ENCODE assay signal across 14 cellular contexts in the genomic region with DNA sequence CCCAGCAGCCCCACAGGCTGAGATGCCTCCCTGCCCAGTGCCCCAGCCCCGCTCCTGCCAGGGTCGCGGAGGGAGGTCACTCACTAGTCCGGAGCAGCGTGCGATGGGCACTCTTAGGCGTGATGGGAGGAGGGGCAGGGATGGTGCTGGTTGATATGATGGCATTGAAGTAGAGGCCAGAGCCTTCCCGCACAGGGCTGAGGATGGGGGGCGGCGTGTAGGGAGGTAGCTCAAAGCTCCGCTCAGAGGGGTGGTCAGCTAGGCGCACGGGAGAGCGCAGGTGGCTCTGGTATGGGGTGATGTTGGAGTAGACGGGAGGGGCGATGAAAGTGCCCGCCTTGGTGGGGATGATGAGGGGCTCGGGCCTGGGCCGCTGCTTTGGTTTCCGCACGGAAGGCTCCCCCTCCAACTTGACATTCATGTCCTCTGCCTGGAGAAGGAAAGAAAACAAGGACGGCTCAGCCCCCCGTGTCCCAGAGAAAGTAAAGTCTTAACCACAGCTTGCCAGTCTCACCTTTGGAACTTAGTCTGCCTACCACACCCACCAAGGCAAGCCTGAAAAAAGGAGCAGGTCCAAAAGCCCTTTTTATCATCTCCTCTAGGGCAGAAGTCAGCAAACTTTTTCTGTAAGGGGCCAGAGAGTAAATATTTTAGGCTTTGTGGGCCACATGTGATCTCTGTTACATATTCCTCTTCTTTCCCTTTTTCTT. TPM values are rescaled to one million over a fixed set of nuclear protein-coding genes. Genes with fewer than 3 reads are reported as not detected.
DNase-seq lines count a peak whose midpoint lies in the region; ATAC-seq and TF ChIP-seq lines count a peak whose summit lies in the region.
"Had no signal": no experiment of that assay in that cellular context is flagged by ENCODE, and none has a peak within 500 bp of the region (broad histone marks: within the 10 kb centered on the region; RNA-seq: fewer than 3 reads in every experiment).

No MANE protein-coding gene starts in this region.

- H3K36me3 Mint-ChIP-seq in CD4-positive, CD25-positive, alpha-beta regulatory T cell: peaks cover 17% of the 10 kb centered on the region
- peaks cover 16% of the 10 kb centered on the region for H3K36me3 Mint-ChIP-seq in progenitor cell of endocrine pancreas (ENCODE audit: insufficient read depth)

- no peak overlapping the region for H3K4me3 Mint-ChIP-seq in CD4-positive, CD25-positive, alpha-beta regulatory T cell
- no peak overlapping the region for H3K4me3 Mint-ChIP-seq in progenitor cell of endocrine pancreas (ENCODE audit: low read depth)

- POLR2A ChIA-PET in RWPE1 (lab: Yijun Ruan, JAX; ENCODE audit: low non-redundant PET): interaction anchor here (0.7 kb wide), 1 partner anchor 10 kb away, joined by 3 read pairs; no protein-coding TSS in a partner anchor

- no peak for TF ChIP-seq CTCF in RWPE1 (conservative IDR thresholded peaks at IDR 0.05; ENCODE audit: low read depth)
- no peak for TF ChIP-seq CTCF in esophagus squamous epithelium (IDR thresholded peaks at IDR 0.05)
- TF ChIP-seq CTCF in progenitor cell of endocrine pancreas (IDR thresholded peaks at IDR 0.05; ENCODE audit: unreplicated experiment): no peak

- H3K36me3 ChIP-seq in CD4-positive, CD25-positive, alpha-beta regulatory T cell (ENCODE audit: control insufficient read depth, insufficient read depth, low read length): peaks cover 55% of the 10 kb centered on the region
- H3K36me3 ChIP-seq in esophagus squamous epithelium: peaks cover 27 to 98% (median 48%) of the 10 kb centered on the region in 3 donors
- peaks cover 82% of the 10 kb centered on the region for H3K36me3 ChIP-seq in SJCRH30

- H3K27me3 ChIP-seq in CD4-positive, CD25-positive, alpha-beta regulatory T cell (ENCODE audit: control insufficient read depth, insufficient read depth, low read length): no peaks in the 10 kb centered on the region
- H3K27me3 ChIP-seq in esophagus squamous epithelium: no peaks in the 10 kb centered on the region
- no peaks in the 10 kb centered on the region for H3K27me3 ChIP-seq in SJCRH30
- H3K27me3 ChIP-seq: SJSA1 had no signal

- TF ChIP-seq POLR2A in esophagus squamous epithelium (IDR thresholded peaks at IDR 0.05): no peak

- H3K9me3 ChIP-seq in CD4-positive, CD25-positive, alpha-beta regulatory T cell (ENCODE audit: control insufficient read depth in 2 of 2, low read length in 2 of 2): no peaks in the 10 kb centered on the region
- no peaks in the 10 kb centered on the region for H3K9me3 ChIP-seq in esophagus squamous epithelium
- H3K9me3 ChIP-seq in SJCRH30 (replicated peaks): no peaks in the 10 kb centered on the region
- H3K9me3 ChIP-seq: SJSA1 had no signal

- CTCF ChIA-PET in RWPE1 (lab: Yijun Ruan, JAX): interaction anchor here (0.8 to 3.4 kb wide), 9 partner anchors 10 to 160 kb away, joined by 3 to 29 read pairs (median 4); no protein-coding TSS in a partner anchor

- DNase-seq in CD4-positive, CD25-positive, alpha-beta regulatory T cell: no peak
- DNase-seq in RWPE1 (ENCODE audit: low spot score) (no peak), esophagus squamous epithelium (lab: John Stamatoyannopoulos, UW) (no peak), progenitor cell of endocrine pancreas (ENCODE audit: low spot score, unreplicated experiment) (no peak), NCI-H2107 (lab: John Stamatoyannopoulos, UW) (no peak), NCI-H524 (lab: John Stamatoyannopoulos, UW) (no peak), SJCRH30 (no peak)
- DNase-seq: activated T-cell treated with anti-CD3 and anti-CD28 coated beads, Interleukin-2, amount 50 U/mL, for 1 hour; dermis blood vessel endothelial cell; hippocampal formation; NCI-H2171 treated with DMSO at 0.1 percent for 48 hours; occipital lobe had no signal

- H3K9me3 Mint-ChIP-seq in CD4-positive, CD25-positive, alpha-beta regulatory T cell: no peaks in the 10 kb centered on the region
- no peaks in the 10 kb centered on the region for H3K9me3 Mint-ChIP-seq in progenitor cell of endocrine pancreas (ENCODE audit: low read depth)

- intact Hi-C loops in esophagus squamous epithelium (cut with DNase I): loop anchor here (5.0 kb wide), 1 partner anchor 98 kb away; no protein-coding TSS in a partner anchor

- peaks cover 3 to 19% (median 15%) of the 10 kb centered on the region in 4 donors for H3K4me1 Mint-ChIP-seq in CD4-positive, CD25-positive, alpha-beta regulatory T cell
- H3K4me1 Mint-ChIP-seq in progenitor cell of endocrine pancreas (ENCODE audit: low read depth): no peaks in the 10 kb centered on the region

- H3K27me3 Mint-ChIP-seq in CD4-positive, CD25-positive, alpha-beta regulatory T cell: no peaks in the 10 kb centered on the region
- no peaks in the 10 kb centered on the region for H3K27me3 Mint-ChIP-seq in progenitor cell of endocrine pancreas

- peaks cover 8% of the 10 kb centered on the region for H3K4me1 ChIP-seq in CD4-positive, CD25-positive, alpha-beta regulatory T cell (ENCODE audit: control insufficient read depth, insufficient read depth, low read length, poor library complexity, severe bottlenecking)
- H3K4me1 ChIP-seq in esophagus squamous epithelium (peaks cover 9 to 65% (median 40%) of the 10 kb centered on the region in 3 donors), SJCRH30 (peaks cover 38% of the 10 kb centered on the region)

- WGBS in esophagus squamous epithelium, 2 donors: 93% methylated on average over 12 to 17 of the region's 23 CpGs

- H3K27ac ChIP-seq in CD4-positive, CD25-positive, alpha-beta regulatory T cell (ENCODE audit: insufficient read depth, low read length, poor library complexity, severe bottlenecking): peak overlapping the region; percentile 57
- H3K27ac ChIP-seq in RWPE1 (peak overlapping the region; percentile 93), esophagus squamous epithelium (peak overlapping the region; percentile 0 to 87 (median 54)), SJCRH30 (no peak overlapping the region)
- H3K27ac ChIP-seq: SJSA1 had no signal

- H3K27ac Mint-ChIP-seq in CD4-positive, CD25-positive, alpha-beta regulatory T cell: peak overlapping the region in 1 of 3 donors; percentile 75
- peak overlapping the region; percentile 91 for H3K27ac Mint-ChIP-seq in progenitor cell of endocrine pancreas

- no peak for ATAC-seq in CD4-positive, CD25-positive, alpha-beta regulatory T cell (ENCODE audit: low read depth in 2 of 2)
- ATAC-seq in GM21515 (IDR thresholded peaks at IDR 0.05; ENCODE audit: unreplicated experiment): no peak

- H3K4me3 ChIP-seq in CD4-positive, CD25-positive, alpha-beta regulatory T cell (ENCODE audit: low read depth, low read length): no peak overlapping the region
- no peak overlapping the region for H3K4me3 ChIP-seq in esophagus squamous epithelium
- H3K4me3 ChIP-seq in SJCRH30: no peak overlapping the region
- H3K4me3 ChIP-seq: SJSA1 had no signal

RNA-seq across cellular contexts. Expression of gene PNMA1, which starts 15.5 kb away (rescaled TPM):
- 42.6 TPM for total RNA-seq in CD4-positive, CD25-positive, alpha-beta regulatory T cell
- 10 to 100 TPM; 45.2 to 54.1 (median 51.9) TPM for polyA plus RNA-seq in CD4-positive, CD25-positive, alpha-beta regulatory T cell
- 10 to 100 TPM in 1 of 4 donors, 1 to 10 TPM in 3; 4.2 to 13.9 (median 7.2) TPM for total RNA-seq in esophagus squamous epithelium
- total RNA-seq in progenitor cell of endocrine pancreas: 52.7 and 59.0 TPM in 2 replicates
- 11.0 and 11.3 TPM in 2 replicates for total RNA-seq in SJCRH30 (2014; rRNA removed; shearing (Covaris generic))
